In the genomic region with DNA sequence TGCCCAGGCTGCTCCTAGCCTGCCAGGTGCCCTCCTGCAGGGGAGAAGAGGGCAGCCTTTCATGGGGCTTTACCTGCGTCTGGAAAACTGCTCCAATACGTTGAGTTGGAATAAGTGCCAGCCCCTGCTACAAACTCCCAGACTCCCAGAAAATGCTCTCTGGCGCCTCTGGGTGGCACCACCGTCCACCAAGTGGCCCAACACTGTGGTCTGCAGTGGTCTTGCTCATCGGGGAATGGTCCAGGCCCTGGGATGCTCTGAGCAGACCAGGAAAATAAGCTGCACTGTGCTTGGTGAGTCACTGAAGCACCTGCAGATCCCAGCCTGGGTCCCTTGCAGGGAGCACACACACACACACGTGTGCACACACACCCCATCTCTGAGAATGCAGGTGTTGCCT, we compare ENCODE assay signal across 9 cellular contexts. TPM values are rescaled to one million over a fixed set of nuclear protein-coding genes. Genes with fewer than 3 reads are reported as not detected.
A peak's percentile ranks its signal among the peaks of the same experiment; 100 is the strongest.
DNase-seq lines count a peak whose midpoint lies in the region; ATAC-seq and TF ChIP-seq lines count a peak whose summit lies in the region.
"Had no signal": no experiment of that assay in that cellular context is flagged by ENCODE, and none has a peak within 500 bp of the region (broad histone marks: within the 10 kb centered on the region; RNA-seq: fewer than 3 reads in every experiment).

No MANE protein-coding gene starts in this region.

- POLR2A ChIA-PET in HCT116 (lab: Charles Lee): no interaction called here

- peak overlapping the region; percentile 96 for H3K27ac Mint-ChIP-seq in stimulated activated effector memory CD8-positive, alpha-beta T cell treated with anti-CD3 and anti-CD28 coated beads, Interleukin-12 subunit alpha, Interleukin-12 subunit beta, amount 100 ng/mL, for 72 hours

- intact Hi-C loops in HCT116 (cut with micrococcal nuclease): loop anchor here (1.0 to 10.0 kb wide), 2 partner anchors 67 to 137 kb away; no protein-coding TSS in a partner anchor

- H4K20me1 ChIP-seq in HCT116 (ENCODE audit: insufficient read depth): no peaks in the 10 kb centered on the region

- no peak overlapping the region for H3K27ac ChIP-seq in HCT116 (ENCODE audit: low read depth, low read length)
- H3K27ac ChIP-seq in foreskin keratinocyte: no peak overlapping the region

- CTCF ChIA-PET in HCT116 (lab: Charles Lee): interaction anchor here (0.8 to 1.9 kb wide), 3 partner anchors 31 to 99 kb away, joined by 3 to 8 read pairs (median 5); no protein-coding TSS in a partner anchor

- no peak for TF ChIP-seq POLR2A in HCT116 (IDR thresholded peaks at IDR 0.05; ENCODE audit: borderline replicate concordance, extremely low read depth, insufficient read depth, insufficient read length)

- no peaks in the 10 kb centered on the region for H3K36me3 ChIP-seq in BE2C
- no peaks in the 10 kb centered on the region for H3K36me3 ChIP-seq in HCT116 (ENCODE audit: control insufficient read depth in 1 of 2, insufficient read depth in 2 of 2, low read length in 2 of 2)

- H3K79me2 ChIP-seq in HCT116 (ENCODE audit: insufficient read depth, low read length): no peaks in the 10 kb centered on the region

- H3K27me3 ChIP-seq in BE2C (no peaks in the 10 kb centered on the region), HCT116 (ENCODE audit: insufficient read depth, low read length) (no peaks in the 10 kb centered on the region), foreskin keratinocyte (no peaks in the 10 kb centered on the region)

- H3K9me3 Mint-ChIP-seq in stimulated activated effector memory CD8-positive, alpha-beta T cell treated with anti-CD3 and anti-CD28 coated beads, Interleukin-12 subunit alpha, Interleukin-12 subunit beta, amount 100 ng/mL, for 72 hours: no peaks in the 10 kb centered on the region

- peaks cover 9% of the 10 kb centered on the region for H3K4me1 ChIP-seq in BE2C
- H3K4me1 ChIP-seq in HCT116 (ENCODE audit: control insufficient read depth in 1 of 2, insufficient read depth in 2 of 2, low read length in 2 of 2): no peaks in the 10 kb centered on the region
- H3K4me1 ChIP-seq in foreskin keratinocyte: no peaks in the 10 kb centered on the region

- DNase-seq in BE2C (peak; percentile 77), HCT116 (ENCODE audit: low read depth, low spot score) (no peak), SHP77 (lab: John Stamatoyannopoulos, UW) (peak; percentile 39 to 60), foreskin keratinocyte (no peak), AG08395 (ENCODE audit: low spot score) (no peak)
- no peak for DNase-seq in stimulated activated effector memory CD8-positive, alpha-beta T cell treated with anti-CD3 and anti-CD28 coated beads, Interleukin-12 subunit alpha, Interleukin-12 subunit beta, amount 100 ng/mL, for 72 hours (ENCODE audit: low spot score in 2 of 2)

- H3K9me3 ChIP-seq in BE2C (no peaks in the 10 kb centered on the region), HCT116 (ENCODE audit: control insufficient read depth in 1 of 2, insufficient read depth in 1 of 2, low read depth in 1 of 2, low read length in 2 of 2) (no peaks in the 10 kb centered on the region)

- no peak overlapping the region for H3K4me2 ChIP-seq in HCT116 (ENCODE audit: low read length)

- H3K9ac ChIP-seq in HCT116 (ENCODE audit: low read length): no peak overlapping the region

- no TSS peak for BruUV-seq in HCT116 (replicated peaks; lab: Mats Ljungman, UMichigan)

- RAD21 ChIA-PET in HCT116 (lab: Charles Lee; ENCODE audit: low non-redundant PET in 1 of 2, low total read pairs in 2 of 2, uncharacterized antibody in 2 of 2, unreplicated experiment in 2 of 2): no interaction called here

- peak; percentile 85 for TF ChIP-seq RAD21 in HCT116 (IDR thresholded peaks at IDR 0.05; ENCODE audit: low read depth)

- peaks cover 32% of the 10 kb centered on the region for H3K4me1 Mint-ChIP-seq in stimulated activated effector memory CD8-positive, alpha-beta T cell treated with anti-CD3 and anti-CD28 coated beads, Interleukin-12 subunit alpha, Interleukin-12 subunit beta, amount 100 ng/mL, for 72 hours

- ATAC-seq in HCT116 (peak; percentile 84), foreskin keratinocyte (peak; percentile 69), HG02884 (IDR thresholded peaks at IDR 0.05; ENCODE audit: unreplicated experiment) (no peak), GM21367 (IDR thresholded peaks at IDR 0.05; ENCODE audit: unreplicated experiment) (no peak)
- peak; percentile 11 for ATAC-seq in stimulated activated effector memory CD8-positive, alpha-beta T cell treated with anti-CD3 and anti-CD28 coated beads, Interleukin-12 subunit alpha, Interleukin-12 subunit beta, amount 100 ng/mL, for 72 hours

- no peak overlapping the region for H2AFZ ChIP-seq in HCT116 (ENCODE audit: low read depth, low read length, poor library complexity, severe bottlenecking)

- H3K9me2 ChIP-seq in HCT116 (ENCODE audit: insufficient read depth): no peaks in the 10 kb centered on the region

- peaks cover 15% of the 10 kb centered on the region for H3K36me3 Mint-ChIP-seq in stimulated activated effector memory CD8-positive, alpha-beta T cell treated with anti-CD3 and anti-CD28 coated beads, Interleukin-12 subunit alpha, Interleukin-12 subunit beta, amount 100 ng/mL, for 72 hours

- no peak overlapping the region for H3K4me3 Mint-ChIP-seq in stimulated activated effector memory CD8-positive, alpha-beta T cell treated with anti-CD3 and anti-CD28 coated beads, Interleukin-12 subunit alpha, Interleukin-12 subunit beta, amount 100 ng/mL, for 72 hours

- TF ChIP-seq CTCF in BE2C (IDR thresholded peaks at IDR 0.05; ENCODE audit: low read depth, low read length) (peak; percentile 94), HCT116 (IDR thresholded peaks at IDR 0.05 in 2 of 3, conservative IDR thresholded peaks at IDR 0.05 in 1 of 3; ENCODE audit: borderline replicate concordance in 1 of 3, insufficient read depth in 1 of 3, low read depth in 2 of 3, low read length in 2 of 3) (peak; percentile 67 to 81 (median 80)), foreskin keratinocyte (conservative IDR thresholded peaks at IDR 0.05) (peak; percentile 69)

- no peak overlapping the region for H3K4me3 ChIP-seq in BE2C (ENCODE audit: low read depth, low read length)
- H3K4me3 ChIP-seq in HCT116 (replicated peaks in 1 of 2; ENCODE audit: low read depth in 1 of 2, low read length in 2 of 2): no peak overlapping the region

TF ChIP-seq in HCT116, 20 proteins besides CTCF, POLR2A, EP300 and RAD21:
- no peak for TF ChIP-seq POLR2AphosphoS5 (IDR thresholded peaks at IDR 0.05; ENCODE audit: low read depth, low read length)
- no peak for TF ChIP-seq CEBPB (IDR thresholded peaks at IDR 0.05; ENCODE audit: low read depth)
TF ChIP-seq in HCT116: peak in this region for 0.

RNA-seq across cellular contexts. Expression of a gene that starts 20.8 kb away (rescaled TPM):
- 26.6 TPM for polyA plus RNA-seq in BE2C (2012; ENCODE audit: insufficient read depth, insufficient read length, low read depth)
- 7.2 TPM for total RNA-seq in HCT116 (2021; ENCODE audit: unreplicated experiment)
- 6.9 and 7.9 TPM in 2 replicates for polyA plus RNA-seq in HCT116 (2012)
- 45.2 and 46.3 TPM in 2 replicates for total RNA-seq in foreskin keratinocyte
- 50.2 and 52.6 TPM in 2 replicates for polyA plus RNA-seq in foreskin keratinocyte

RNA-seq across cellular contexts. Expression of a gene that starts 38.3 kb away (rescaled TPM):
- polyA plus RNA-seq in BE2C (2012; ENCODE audit: insufficient read depth, insufficient read length, low read depth): not detected
- 0.10 TPM for total RNA-seq in HCT116 (2021; ENCODE audit: unreplicated experiment)
- 0.04 TPM in 1 of 2 replicates, not detected in the other for polyA plus RNA-seq in HCT116 (2012)
- total RNA-seq in foreskin keratinocyte: not detected in 2 replicates
- polyA plus RNA-seq in foreskin keratinocyte: not detected in 2 replicates
- total RNA-seq: dermis microvascular lymphatic vessel endothelial cell had no signal

RNA-seq across cellular contexts. Expression of a gene that starts 41.6 kb away (rescaled TPM):
- polyA plus RNA-seq in BE2C (2012; ENCODE audit: insufficient read depth, insufficient read length, low read depth): 179 TPM
- 55.1 TPM for total RNA-seq in HCT116 (2021; ENCODE audit: unreplicated experiment)
- polyA plus RNA-seq in HCT116 (2012): 59.4 and 61.2 TPM in 2 replicates
- total RNA-seq in foreskin keratinocyte: 140 and 152 TPM in 2 replicates
- polyA plus RNA-seq in foreskin keratinocyte: 200 and 221 TPM in 2 replicates

RNA-seq across cellular contexts. Expression of a gene that starts 43.4 kb away (rescaled TPM):
- 50.7 TPM for polyA plus RNA-seq in BE2C (2012; ENCODE audit: insufficient read depth, insufficient read length, low read depth)
- total RNA-seq in HCT116 (2021; ENCODE audit: unreplicated experiment) (76.7 TPM), foreskin keratinocyte (75.5 and 75.9 TPM in 2 replicates)
- 66.3 and 79.9 TPM in 2 replicates for polyA plus RNA-seq in HCT116 (2012)
- polyA plus RNA-seq in foreskin keratinocyte: 81.9 and 83.9 TPM in 2 replicates

Comparison
In these comparisons a context has a peak if more than half of its experiments do, and no peak if none do; other contexts are left out.
1. DNase-seq: peak in BE2C (single experiment) and SHP77 (2 of 2); none in HCT116 (single experiment), foreskin keratinocyte (0 of 2), stimulated activated effector memory CD8-positive, alpha-beta T cell treated with anti-CD3 and anti-CD28 coated beads, Interleukin-12 subunit alpha, Interleukin-12 subunit beta, amount 100 ng/mL, for 72 hours (0 of 2) and AG08395 (single experiment).
2. ATAC-seq: peak in HCT116 (single experiment), foreskin keratinocyte (single experiment) and stimulated activated effector memory CD8-positive, alpha-beta T cell treated with anti-CD3 and anti-CD28 coated beads, Interleukin-12 subunit alpha, Interleukin-12 subunit beta, amount 100 ng/mL, for 72 hours (single experiment); none in HG02884 (single experiment) and GM21367 (single experiment).
3. Peak in every context shown above with its lines, with median percentiles within 50 percentile points of each other: CTCF ChIP-seq.